ENCODE assay signal across 19 cellular contexts in genomic region chr10:90458571-90458970, GRCh38.
DNase-seq lines count a peak whose midpoint lies in the region; ATAC-seq and TF ChIP-seq lines count a peak whose summit lies in the region.
"Had no signal": no experiment of that assay in that cellular context is flagged by ENCODE, and none has a peak within 500 bp of the region (broad histone marks: within the 10 kb centered on the region; RNA-seq: fewer than 3 reads in every experiment).

No MANE protein-coding gene starts in this region.

- no peak for ATAC-seq in PC-3
- no peak for ATAC-seq in HG03521 (IDR thresholded peaks at IDR 0.05; ENCODE audit: unreplicated experiment)
- no peak for ATAC-seq in right cardiac atrium
- ATAC-seq: A549 had no signal

- CTCF ChIA-PET in PC-3 (lab: Charles Lee) = no interaction called here

- no peaks in the 10 kb centered on the region for H3K36me3 Mint-ChIP-seq in endodermal cell (ENCODE audit: low read depth)
- H3K36me3 Mint-ChIP-seq: CD14-positive monocyte; CD8-positive, alpha-beta memory T cell had no signal

- no peak overlapping the region for H2AFZ ChIP-seq in PC-3 (ENCODE audit: low read length)

- no peak overlapping the region for H3K4me2 ChIP-seq in PC-3 (ENCODE audit: low read length)
- H3K4me2 ChIP-seq: A549 had no signal

- H3K9me2 ChIP-seq in PC-3 (replicated peaks; ENCODE audit: low read length) = no peaks in the 10 kb centered on the region

- H3K9me3 ChIP-seq in PC-3 (ENCODE audit: low read length) (no peaks in the 10 kb centered on the region), endodermal cell (ENCODE audit: control insufficient read depth, low read length) (no peaks in the 10 kb centered on the region), right cardiac atrium (ENCODE audit: control insufficient read depth, low read length) (no peaks in the 10 kb centered on the region)
- H3K9me3 ChIP-seq: A549, HAP-1 had no signal

- peaks cover 1% of the 10 kb centered on the region for H3K4me1 Mint-ChIP-seq in endodermal cell
- H3K4me1 Mint-ChIP-seq: CD14-positive monocyte; CD8-positive, alpha-beta memory T cell had no signal

- no peaks in the 10 kb centered on the region for H3K27me3 Mint-ChIP-seq in endodermal cell (ENCODE audit: insufficient read depth)
- H3K27me3 Mint-ChIP-seq: CD4-positive, alpha-beta T cell had no signal

- H3K4me3 Mint-ChIP-seq in endodermal cell = no peak overlapping the region
- H3K4me3 Mint-ChIP-seq: CD14-positive monocyte; CD4-positive, alpha-beta T cell; CD8-positive, alpha-beta memory T cell; HFFc6 had no signal

- POLR2A ChIA-PET in PC-3 (lab: Charles Lee; ENCODE audit: unreplicated experiment) = no interaction called here

- H3K4me1 ChIP-seq in PC-3 (ENCODE audit: insufficient read depth, low read length) (peaks cover 10% of the 10 kb centered on the region; the same call in 1 of the 2 replicates), endodermal cell (ENCODE audit: control insufficient read depth, insufficient read depth, low read length) (no peaks in the 10 kb centered on the region), right cardiac atrium (ENCODE audit: control insufficient read depth, insufficient read depth, low read length) (no peaks in the 10 kb centered on the region)
- H3K4me1 ChIP-seq: A549, HAP-1 had no signal

- no peak overlapping the region for H3K27ac Mint-ChIP-seq in endodermal cell
- H3K27ac Mint-ChIP-seq: CD14-positive monocyte; CD4-positive, alpha-beta T cell; CD8-positive, alpha-beta memory T cell; HFFc6 had no signal

- H3K36me3 ChIP-seq in PC-3 (ENCODE audit: low read depth, low read length) (no peaks in the 10 kb centered on the region), endodermal cell (ENCODE audit: control insufficient read depth, insufficient read depth, low read length) (no peaks in the 10 kb centered on the region)
- H3K36me3 ChIP-seq: HAP-1 had no signal

- H3K9ac ChIP-seq in PC-3 (ENCODE audit: low read length) = no peak overlapping the region
- H3K9ac ChIP-seq in endodermal cell (ENCODE audit: extremely low read depth, low read length, poor library complexity, severe bottlenecking) = no peak overlapping the region

- TF ChIP-seq CTCF in PC-3 (conservative IDR thresholded peaks at IDR 0.05; ENCODE audit: low read depth, low read length) (no peak), endodermal cell (conservative IDR thresholded peaks at IDR 0.05) (no peak)

- BruUV-seq in PC-3 (replicated peaks; lab: Mats Ljungman, UMichigan) = no TSS peak

- H3K79me2 ChIP-seq in PC-3 (ENCODE audit: low read length) = no peaks in the 10 kb centered on the region

- H3F3A ChIP-seq in PC-3 (ENCODE audit: low read length, unreplicated experiment) = no peaks in the 10 kb centered on the region

- intact Hi-C loops in PC-3 (cut with micrococcal nuclease) (loop anchor here (10.0 kb wide), 1 partner anchor 114 kb away; no protein-coding TSS in a partner anchor), right cardiac atrium (cut with DNase I) (no loop called here)

- H4K20me1 ChIP-seq in PC-3 (ENCODE audit: low read length) = no peaks in the 10 kb centered on the region

- DNase-seq in DMS53 (lab: John Stamatoyannopoulos, UW) (peak; percentile 34), DMS53 treated with DMSO at 0.1 percent for 48 hours (lab: John Stamatoyannopoulos, UW; ENCODE audit: unreplicated experiment) (no peak), PC-3 (no peak), endodermal cell (peak; percentile 50), GM19238 (ENCODE audit: insufficient read length, low spot score) (no peak), right cardiac atrium (no peak)
- DNase-seq in activated CD4-positive, alpha-beta T cell treated with anti-CD3 and anti-CD28 coated beads, Interleukin-2, amount 50 U/mL, for 4 hours = no peak
- DNase-seq: 8988T; ACHN; CD4-positive, alpha-beta T cell; CD8-positive, alpha-beta memory T cell; DMS 273 treated with DMSO at 0.1 percent for 48 hours; GF-D8; GOT3; HFFc6 had no signal

- H3K27ac ChIP-seq in PC-3 (ENCODE audit: low read length) (peak overlapping the region; percentile 35; the same call in 1 of the 2 replicates), endodermal cell (ENCODE audit: low read depth, low read length) (no peak overlapping the region), right cardiac atrium (ENCODE audit: low read length) (no peak overlapping the region)
- H3K27ac ChIP-seq: A549 had no signal

- H3K9me3 Mint-ChIP-seq in endodermal cell = no peaks in the 10 kb centered on the region
- H3K9me3 Mint-ChIP-seq: CD4-positive, alpha-beta T cell; HFFc6 had no signal

- H3K27me3 ChIP-seq in PC-3 (ENCODE audit: low read length) (no peaks in the 10 kb centered on the region), endodermal cell (ENCODE audit: control insufficient read depth, insufficient read depth, low read length, poor library complexity, severe bottlenecking) (no peaks in the 10 kb centered on the region), right cardiac atrium (ENCODE audit: control insufficient read depth, insufficient read depth) (no peaks in the 10 kb centered on the region)

- H3K4me3 ChIP-seq in PC-3 (ENCODE audit: low read length) (no peak overlapping the region), endodermal cell (ENCODE audit: low read length) (no peak overlapping the region), right cardiac atrium (ENCODE audit: low read length) (no peak overlapping the region)
- H3K4me3 ChIP-seq: A549, HAP-1 had no signal

- 78% methylated on average over 1 of the region's 1 CpG; no CpG with 5 or more reads in 1 of the 2 experiments for WGBS in endodermal cell (ENCODE audit: insufficient coverage in 1 of 2, insufficient read length in 1 of 2), 2 experiments
- WGBS in right cardiac atrium = 81% methylated on average over 1 of the region's 1 CpG

Comparison
In these comparisons a context has a peak if more than half of its experiments do, and no peak if none do; other contexts are left out.
1. DNase-seq: peak in DMS53 (single experiment) and endodermal cell (single experiment); none in DMS53 treated with DMSO at 0.1 percent for 48 hours (single experiment), PC-3 (single experiment), GM19238 (single experiment), right cardiac atrium (0 of 3) and activated CD4-positive, alpha-beta T cell treated with anti-CD3 and anti-CD28 coated beads, Interleukin-2, amount 50 U/mL, for 4 hours (0 of 2).